1 cellular context compared by ENCODE assay signal in genomic region chr10:16957038-16957437, GRCh38.
TF ChIP-seq lines count a peak whose summit lies in the region.

No MANE protein-coding gene starts in this region.

TF ChIP-seq in HEK293, 187 proteins besides CTCF, POLR2A, EP300 and RAD21 (continued from another document):
- TF ChIP-seq, protein P1, sequence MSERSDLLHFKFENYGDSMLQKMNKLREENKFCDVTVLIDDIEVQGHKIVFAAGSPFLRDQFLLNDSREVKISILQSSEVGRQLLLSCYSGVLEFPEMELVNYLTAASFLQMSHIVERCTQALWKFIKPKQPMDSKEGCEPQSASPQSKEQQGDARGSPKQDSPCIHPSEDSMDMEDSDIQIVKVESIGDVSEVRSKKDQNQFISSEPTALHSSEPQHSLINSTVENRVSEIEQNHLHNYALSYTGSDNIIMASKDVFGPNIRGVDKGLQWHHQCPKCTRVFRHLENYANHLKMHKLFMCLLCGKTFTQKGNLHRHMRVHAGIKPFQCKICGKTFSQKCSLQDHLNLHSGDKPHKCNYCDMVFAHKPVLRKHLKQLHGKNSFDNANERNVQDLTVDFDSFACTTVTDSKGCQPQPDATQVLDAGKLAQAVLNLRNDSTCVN (tag by site-specific recombination; optimal IDR thresholded peaks at IDR 0.05), result no peak
- TF ChIP-seq KLF7 (tag by site-specific recombination; IDR thresholded peaks at IDR 0.05; ENCODE audit: borderline replicate concordance) (no peak), ZNF157 (tag by site-specific recombination; IDR thresholded peaks at IDR 0.05) (no peak), ZNF621 (tag by site-specific recombination; IDR thresholded peaks at IDR 0.05) (no peak), PATZ1 (tag by site-specific recombination; IDR thresholded peaks at IDR 0.05) (no peak), ZNF37A (tag by site-specific recombination; IDR thresholded peaks at IDR 0.05) (no peak), SP7 (tag by site-specific recombination; IDR thresholded peaks at IDR 0.05) (peak; percentile 61), ZNF521 (tag by site-specific recombination; IDR thresholded peaks at IDR 0.05) (no peak), OSR2 (tag by site-specific recombination; IDR thresholded peaks at IDR 0.05) (peak; percentile 64), ZNF560 (tag by site-specific recombination; IDR thresholded peaks at IDR 0.05; ENCODE audit: borderline replicate concordance) (no peak), ZFP41 (tag by site-specific recombination; IDR thresholded peaks at IDR 0.05; ENCODE audit: borderline replicate concordance) (no peak), ZNF610 (tag by site-specific recombination; IDR thresholded peaks at IDR 0.05; ENCODE audit: borderline replicate concordance) (no peak), ZNF324 (tag by site-specific recombination; IDR thresholded peaks at IDR 0.05) (no peak), WT1 (tag by site-specific recombination; IDR thresholded peaks at IDR 0.05) (no peak), ZNF530 (tag by site-specific recombination; IDR thresholded peaks at IDR 0.05; ENCODE audit: low read depth) (no peak), ZNF366 (tag by site-specific recombination; conservative IDR thresholded peaks at IDR 0.05) (peak; percentile 37; the same call in 1 of the 2 replicates), ZBTB44 (tag by site-specific recombination; IDR thresholded peaks at IDR 0.05) (no peak), ZNF692 (tag by site-specific recombination; IDR thresholded peaks at IDR 0.05) (peak; percentile 58), ZBTB17 (tag by site-specific recombination; IDR thresholded peaks at IDR 0.05) (0 out of 2 replicates have a peak, but pooled peaks have one; percentile 35), ZNF776 (tag by site-specific recombination; IDR thresholded peaks at IDR 0.05; ENCODE audit: borderline replicate concordance) (no peak), ZNF473 (tag by site-specific recombination; IDR thresholded peaks at IDR 0.05) (no peak), ZNF658 (tag by site-specific recombination; IDR thresholded peaks at IDR 0.05) (no peak), ZNF354C (tag by site-specific recombination; IDR thresholded peaks at IDR 0.05; ENCODE audit: borderline replicate concordance, low read depth) (no peak)
- TF ChIP-seq, protein P2, sequence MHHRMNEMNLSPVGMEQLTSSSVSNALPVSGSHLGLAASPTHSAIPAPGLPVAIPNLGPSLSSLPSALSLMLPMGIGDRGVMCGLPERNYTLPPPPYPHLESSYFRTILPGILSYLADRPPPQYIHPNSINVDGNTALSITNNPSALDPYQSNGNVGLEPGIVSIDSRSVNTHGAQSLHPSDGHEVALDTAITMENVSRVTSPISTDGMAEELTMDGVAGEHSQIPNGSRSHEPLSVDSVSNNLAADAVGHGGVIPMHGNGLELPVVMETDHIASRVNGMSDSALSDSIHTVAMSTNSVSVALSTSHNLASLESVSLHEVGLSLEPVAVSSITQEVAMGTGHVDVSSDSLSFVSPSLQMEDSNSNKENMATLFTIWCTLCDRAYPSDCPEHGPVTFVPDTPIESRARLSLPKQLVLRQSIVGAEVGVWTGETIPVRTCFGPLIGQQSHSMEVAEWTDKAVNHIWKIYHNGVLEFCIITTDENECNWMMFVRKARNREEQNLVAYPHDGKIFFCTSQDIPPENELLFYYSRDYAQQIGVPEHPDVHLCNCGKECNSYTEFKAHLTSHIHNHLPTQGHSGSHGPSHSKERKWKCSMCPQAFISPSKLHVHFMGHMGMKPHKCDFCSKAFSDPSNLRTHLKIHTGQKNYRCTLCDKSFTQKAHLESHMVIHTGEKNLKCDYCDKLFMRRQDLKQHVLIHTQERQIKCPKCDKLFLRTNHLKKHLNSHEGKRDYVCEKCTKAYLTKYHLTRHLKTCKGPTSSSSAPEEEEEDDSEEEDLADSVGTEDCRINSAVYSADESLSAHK (tag by site-specific recombination; IDR thresholded peaks at IDR 0.05), result no peak
- TF ChIP-seq, protein P3, sequence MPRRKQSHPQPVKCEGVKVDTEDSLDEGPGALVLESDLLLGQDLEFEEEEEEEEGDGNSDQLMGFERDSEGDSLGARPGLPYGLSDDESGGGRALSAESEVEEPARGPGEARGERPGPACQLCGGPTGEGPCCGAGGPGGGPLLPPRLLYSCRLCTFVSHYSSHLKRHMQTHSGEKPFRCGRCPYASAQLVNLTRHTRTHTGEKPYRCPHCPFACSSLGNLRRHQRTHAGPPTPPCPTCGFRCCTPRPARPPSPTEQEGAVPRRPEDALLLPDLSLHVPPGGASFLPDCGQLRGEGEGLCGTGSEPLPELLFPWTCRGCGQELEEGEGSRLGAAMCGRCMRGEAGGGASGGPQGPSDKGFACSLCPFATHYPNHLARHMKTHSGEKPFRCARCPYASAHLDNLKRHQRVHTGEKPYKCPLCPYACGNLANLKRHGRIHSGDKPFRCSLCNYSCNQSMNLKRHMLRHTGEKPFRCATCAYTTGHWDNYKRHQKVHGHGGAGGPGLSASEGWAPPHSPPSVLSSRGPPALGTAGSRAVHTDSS (tag by site-specific recombination; IDR thresholded peaks at IDR 0.05), result no peak
- TF ChIP-seq, protein P4, sequence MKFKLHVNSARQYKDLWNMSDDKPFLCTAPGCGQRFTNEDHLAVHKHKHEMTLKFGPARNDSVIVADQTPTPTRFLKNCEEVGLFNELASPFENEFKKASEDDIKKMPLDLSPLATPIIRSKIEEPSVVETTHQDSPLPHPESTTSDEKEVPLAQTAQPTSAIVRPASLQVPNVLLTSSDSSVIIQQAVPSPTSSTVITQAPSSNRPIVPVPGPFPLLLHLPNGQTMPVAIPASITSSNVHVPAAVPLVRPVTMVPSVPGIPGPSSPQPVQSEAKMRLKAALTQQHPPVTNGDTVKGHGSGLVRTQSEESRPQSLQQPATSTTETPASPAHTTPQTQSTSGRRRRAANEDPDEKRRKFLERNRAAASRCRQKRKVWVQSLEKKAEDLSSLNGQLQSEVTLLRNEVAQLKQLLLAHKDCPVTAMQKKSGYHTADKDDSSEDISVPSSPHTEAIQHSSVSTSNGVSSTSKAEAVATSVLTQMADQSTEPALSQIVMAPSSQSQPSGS (tag by site-specific recombination; IDR thresholded peaks at IDR 0.05; ENCODE audit: low read depth), result peak; percentile 89
TF ChIP-seq in HEK293: peak in this region for 13.
